ENCODE assay signal across 8 cellular contexts in the genomic region with DNA sequence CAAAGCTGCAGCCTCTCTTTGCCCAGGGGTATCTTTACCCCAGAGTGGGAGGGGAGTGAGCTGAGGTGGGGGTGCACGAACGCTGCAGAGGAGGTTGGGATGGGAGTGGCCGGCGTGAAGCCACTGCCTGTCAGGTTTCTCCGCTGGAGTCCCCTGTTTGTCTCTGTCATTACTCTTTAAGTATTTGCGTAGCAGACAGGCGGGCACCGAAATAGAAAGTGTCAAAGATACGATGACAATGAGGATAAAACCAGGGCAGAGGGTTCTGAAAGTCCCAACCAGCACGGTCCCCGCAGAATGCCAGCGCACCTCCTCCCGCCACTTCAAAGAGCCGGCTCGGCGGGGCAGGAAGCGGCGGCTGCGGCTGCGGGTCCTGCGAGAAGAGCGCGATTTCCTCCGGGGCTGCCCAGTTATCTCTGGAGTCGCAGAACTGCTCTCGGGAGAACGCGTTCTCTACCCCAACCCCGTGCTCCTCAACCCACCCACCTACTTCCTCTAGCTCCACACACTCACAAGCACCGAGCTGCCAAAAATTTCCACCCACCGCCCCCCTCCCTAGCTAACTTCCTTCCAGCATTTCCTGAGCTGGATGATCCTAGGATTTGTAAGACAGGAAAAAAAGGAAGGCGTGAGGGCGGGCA. TPM values are rescaled to one million over a fixed set of nuclear protein-coding genes. Genes with fewer than 3 reads are reported as not detected.
DNase-seq lines count a peak whose midpoint lies in the region; ATAC-seq and TF ChIP-seq lines count a peak whose summit lies in the region.

Gene ARHGAP31, plus strand, starts transcription at position 623 of the 641 bp plus-strand sequence. CDS start 522 bp downstream, outside the sequence.

- H3K4me1 ChIP-seq in right lobe of liver, result no peaks in the 10 kb centered on the region

- CTCF ChIA-PET in HEK293T (lab: Yijun Ruan, JAX), result no interaction called here
- CTCF ChIA-PET in activated CD4-positive, alpha-beta T cell treated with anti-CD3 and anti-CD28 coated beads, Interleukin-2, amount 10 ng/mL, durations not matched to agents 7 days and 5 days (lab: Charles Lee), result interaction anchor here (0.9 to 1.7 kb wide), 4 partner anchors 9 to 52 kb away, joined by 3 to 6 read pairs (median 4); no protein-coding TSS in a partner anchor

- H3K27me3 ChIP-seq in right lobe of liver, result no peaks in the 10 kb centered on the region

- H3K4me3 ChIP-seq in coronary artery (peak within 1 kb of the TSS; percentile 97), right lobe of liver (peak within 1 kb of the TSS; percentile 63 to 87 (median 64))

- H3K27ac ChIP-seq in coronary artery (peak within 1 kb of the TSS; percentile 86 to 96), right lobe of liver (peak within 1 kb of the TSS; percentile 70 to 90 (median 78))

- H3K4me1 Mint-ChIP-seq in activated CD4-positive, alpha-beta T cell treated with anti-CD3 and anti-CD28 coated beads, Interleukin-2, amount 10 ng/mL, durations not matched to agents 7 days and 5 days, result peaks cover 50% of the 10 kb centered on the region

- H3K9me3 ChIP-seq in right lobe of liver, result no peaks in the 10 kb centered on the region

- peak within 1 kb of the TSS; percentile 86 for H3K27ac Mint-ChIP-seq in activated CD4-positive, alpha-beta T cell treated with anti-CD3 and anti-CD28 coated beads, Interleukin-2, amount 10 ng/mL, durations not matched to agents 7 days and 5 days

- POLR2A ChIA-PET in HEK293T (lab: Yijun Ruan, JAX), result interaction anchor here (0.9 to 2.5 kb wide), 6 partner anchors 20 to 170 kb away, joined by 3 to 14 read pairs (median 4); partner anchors contain the start of genes B4GALT4 and TMEM39A
- POLR2A ChIA-PET in activated CD4-positive, alpha-beta T cell treated with anti-CD3 and anti-CD28 coated beads, Interleukin-2, amount 10 ng/mL, durations not matched to agents 7 days and 5 days (lab: Charles Lee), result no interaction called here

- no peaks in the 10 kb centered on the region for H3K9me3 Mint-ChIP-seq in activated CD4-positive, alpha-beta T cell treated with anti-CD3 and anti-CD28 coated beads, Interleukin-2, amount 10 ng/mL, durations not matched to agents 7 days and 5 days

- no peak for TF ChIP-seq POLR2A in right lobe of liver (IDR thresholded peaks at IDR 0.05)

- H3K4me3 Mint-ChIP-seq in activated CD4-positive, alpha-beta T cell treated with anti-CD3 and anti-CD28 coated beads, Interleukin-2, amount 10 ng/mL, durations not matched to agents 7 days and 5 days, result peak within 1 kb of the TSS; percentile 78

- 0% methylated on average over 25 of the region's 33 CpGs for WGBS in right lobe of liver (ENCODE audit: insufficient coverage, low coverage, low lambda C conversion rate, missing lambda C conversion rate)

- H3K36me3 ChIP-seq in right lobe of liver, result no peaks in the 10 kb centered on the region

- intact Hi-C loops in right lobe of liver (cut with DNase I), result no loop called here

- H3K36me3 Mint-ChIP-seq in activated CD4-positive, alpha-beta T cell treated with anti-CD3 and anti-CD28 coated beads, Interleukin-2, amount 10 ng/mL, durations not matched to agents 7 days and 5 days (ENCODE audit: low read depth), result no peaks in the 10 kb centered on the region

- TF ChIP-seq CTCF in coronary artery (IDR thresholded peaks at IDR 0.05) (no peak), right lobe of liver (IDR thresholded peaks at IDR 0.05) (no peak)

- ATAC-seq in right lobe of liver, result peak; percentile 72 to 80 (median 76)

- peak; percentile 53 for DNase-seq in DMS153 treated with DMSO at 0.1 percent for 48 hours (lab: John Stamatoyannopoulos, UW; ENCODE audit: unreplicated experiment)
- DNase-seq in DMS153 (lab: John Stamatoyannopoulos, UW), result no peak
- DNase-seq in HEK293T (ENCODE audit: extremely low spot score), result peak; percentile 58
- DNase-seq in NCI-H2029 (lab: John Stamatoyannopoulos, UW), result peak; percentile 37
- peak; percentile 85 for DNase-seq in activated CD4-positive, alpha-beta T cell treated with anti-CD3 and anti-CD28 coated beads, Interleukin-2, amount 10 ng/mL, durations not matched to agents 7 days and 5 days
- peak; percentile 83 for DNase-seq in coronary artery (ENCODE audit: low spot score)
- DNase-seq in right lobe of liver, result peak; percentile 62 to 71 (median 70)
- DNase-seq in stimulated activated CD4-positive, alpha-beta T cell treated with anti-CD3 and anti-CD28 coated beads, Interleukin-4, amount 100 ng/mL, for 4 hours, result peak; percentile 75 to 86

- H3K27me3 Mint-ChIP-seq in activated CD4-positive, alpha-beta T cell treated with anti-CD3 and anti-CD28 coated beads, Interleukin-2, amount 10 ng/mL, durations not matched to agents 7 days and 5 days, result peaks cover 16% of the 10 kb centered on the region

TF ChIP-seq in HEK293T, 16 proteins besides CTCF, POLR2A, EP300 and RAD21:
- no peak for TF ChIP-seq FOXA1 (IDR thresholded peaks at IDR 0.05)
- TF ChIP-seq L3MBTL2 (conservative IDR thresholded peaks at IDR 0.05), result peak; percentile 26; the same call in 1 of the 2 replicates
- TF ChIP-seq BHLHE40 (IDR thresholded peaks at IDR 0.05; ENCODE audit: borderline replicate concordance), result no peak

RNA-seq across cellular contexts. Expression of gene ARHGAP31, which starts in this region (rescaled TPM):
- 1 to 10 TPM; 2.0 to 2.4 TPM for total RNA-seq in activated CD4-positive, alpha-beta T cell treated with anti-CD3 and anti-CD28 coated beads, Interleukin-2, amount 10 ng/mL, durations not matched to agents 7 days and 5 days
- 1 to 10 TPM; 1.6 to 8.7 (median 4.9) TPM for total RNA-seq in right lobe of liver
